In genomic region chr20:45910670-45911485, GRCh38 we compare ENCODE assay signal across 1 cellular context.
TF ChIP-seq lines count a peak whose summit lies in the region.

No MANE protein-coding gene starts in this region.

TF ChIP-seq in HepG2, 621 proteins besides CTCF, POLR2A, EP300 and RAD21:
- TF ChIP-seq NCOR1 (IDR thresholded peaks at IDR 0.05; ENCODE audit: borderline replicate concordance, low read length) (no peak), SAFB2 (CRISPR knock-in tag; IDR thresholded peaks at IDR 0.05; ENCODE audit: borderline replicate concordance, low read depth) (peak; percentile 59; the same call in 1 of the 2 replicates), ATF7-NPFF (CRISPR knock-in tag; IDR thresholded peaks at IDR 0.05; ENCODE audit: low read depth) (0 out of 2 replicates have a peak, but pooled peaks have one; percentile 31), FOSL2 (CRISPR knock-in tag; IDR thresholded peaks at IDR 0.05) (0 out of 2 replicates have a peak, but pooled peaks have one; percentile 17), ZNF784 (CRISPR knock-in tag; IDR thresholded peaks at IDR 0.05; ENCODE audit: borderline replicate concordance) (0 out of 2 replicates have a peak, but pooled peaks have one; percentile 55), NR1H2 (CRISPR knock-in tag; IDR thresholded peaks at IDR 0.05; ENCODE audit: borderline replicate concordance, low read depth) (no peak), ZNF30 (CRISPR knock-in tag; IDR thresholded peaks at IDR 0.05) (0 out of 2 replicates have a peak, but pooled peaks have one; percentile 10), WIZ (CRISPR knock-in tag; IDR thresholded peaks at IDR 0.05) (0 out of 2 replicates have a peak, but pooled peaks have one; percentile 36), ARID4A (CRISPR knock-in tag; IDR thresholded peaks at IDR 0.05; ENCODE audit: borderline replicate concordance) (peak; percentile 15; the same call in 1 of the 2 replicates), ISL2 (CRISPR knock-in tag; IDR thresholded peaks at IDR 0.05) (no peak), CHD2 (IDR thresholded peaks at IDR 0.05; ENCODE audit: low read depth, low read length) (0 out of 2 replicates have a peak, but pooled peaks have one; percentile 42), RXRA (CRISPR knock-in tag; IDR thresholded peaks at IDR 0.05) (peak; percentile 12; the same call in 1 of the 2 replicates), HNRNPK (IDR thresholded peaks at IDR 0.05; ENCODE audit: low read depth, low read length, poor library complexity, severe bottlenecking) (peak; percentile 6), ZNF496 (CRISPR knock-in tag; IDR thresholded peaks at IDR 0.05; ENCODE audit: insufficient replicate concordance) (no peak), SNRNP70 (IDR thresholded peaks at IDR 0.05; ENCODE audit: low read depth, low read length) (no peak), ZMYM3 (CRISPR knock-in tag; IDR thresholded peaks at IDR 0.05) (no peak), REL (CRISPR knock-in tag; conservative IDR thresholded peaks at IDR 0.05) (0 out of 2 replicates have a peak, but pooled peaks have one; percentile 25), NKX3-1 (CRISPR knock-in tag; IDR thresholded peaks at IDR 0.05) (no peak), ZNF280D (CRISPR knock-in tag; IDR thresholded peaks at IDR 0.05) (no peak), ZNF75D (CRISPR knock-in tag; IDR thresholded peaks at IDR 0.05; ENCODE audit: borderline replicate concordance) (peak; percentile 71; the same call in 1 of the 2 replicates), AKAP8 (CRISPR knock-in tag; IDR thresholded peaks at IDR 0.05) (0 out of 2 replicates have a peak, but pooled peaks have one; percentile 45), SP1 (IDR thresholded peaks at IDR 0.05) (no peak), SP1 (CRISPR knock-in tag; IDR thresholded peaks at IDR 0.05) (peak; percentile 39; the same call in 1 of the 2 replicates), HOXA3 (CRISPR knock-in tag; IDR thresholded peaks at IDR 0.05) (0 out of 2 replicates have a peak, but pooled peaks have one; percentile 10), JUNB (CRISPR knock-in tag; IDR thresholded peaks at IDR 0.05; ENCODE audit: borderline replicate concordance) (no peak), ZBTB37 (CRISPR knock-in tag; IDR thresholded peaks at IDR 0.05) (no peak), ZBTB38 (CRISPR knock-in tag; IDR thresholded peaks at IDR 0.05) (peak; percentile 72; the same call in 1 of the 2 replicates), ZNF770 (CRISPR knock-in tag; IDR thresholded peaks at IDR 0.05) (no peak)
TF ChIP-seq in HepG2: peak in this region for 16.
